In the genomic region with DNA sequence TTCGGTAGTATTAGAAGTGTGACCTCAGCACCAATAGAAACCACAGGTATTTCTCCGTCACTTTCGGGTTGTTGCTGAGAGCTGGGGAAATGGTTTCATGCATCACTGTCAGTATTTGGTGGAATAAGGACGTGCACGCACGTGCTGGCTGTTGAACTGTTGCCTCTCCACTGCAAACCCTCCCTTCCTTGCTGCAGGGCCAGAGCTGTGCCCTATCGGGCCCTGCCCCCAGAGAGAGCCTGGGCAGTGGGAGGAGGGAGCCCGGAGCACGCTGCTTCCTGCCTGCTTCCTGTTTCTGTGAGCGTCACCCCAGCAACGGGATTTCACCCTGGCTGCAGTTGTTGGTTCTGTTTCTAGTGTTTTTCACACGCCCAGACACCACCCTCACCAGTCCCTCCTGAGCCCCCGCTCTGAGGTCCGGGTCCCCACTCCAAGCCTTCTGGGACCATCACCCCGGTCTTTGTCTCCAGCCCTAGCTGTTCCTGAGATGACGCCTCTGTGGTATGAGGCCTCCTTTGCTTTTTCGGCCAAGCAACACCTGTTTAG, we compare ENCODE assay signal across 1 cellular context.
TF ChIP-seq lines count a peak whose summit lies in the region.

No MANE protein-coding gene starts in this region.

TF ChIP-seq in HepG2, 621 proteins besides CTCF, POLR2A, EP300 and RAD21 (continued from another document):
- TF ChIP-seq, protein P1, sequence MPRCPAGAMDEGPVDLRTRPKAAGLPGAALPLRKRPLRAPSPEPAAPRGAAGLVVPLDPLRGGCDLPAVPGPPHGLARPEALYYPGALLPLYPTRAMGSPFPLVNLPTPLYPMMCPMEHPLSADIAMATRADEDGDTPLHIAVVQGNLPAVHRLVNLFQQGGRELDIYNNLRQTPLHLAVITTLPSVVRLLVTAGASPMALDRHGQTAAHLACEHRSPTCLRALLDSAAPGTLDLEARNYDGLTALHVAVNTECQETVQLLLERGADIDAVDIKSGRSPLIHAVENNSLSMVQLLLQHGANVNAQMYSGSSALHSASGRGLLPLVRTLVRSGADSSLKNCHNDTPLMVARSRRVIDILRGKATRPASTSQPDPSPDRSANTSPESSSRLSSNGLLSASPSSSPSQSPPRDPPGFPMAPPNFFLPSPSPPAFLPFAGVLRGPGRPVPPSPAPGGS (CRISPR knock-in tag; IDR thresholded peaks at IDR 0.05): peak; percentile 90
- TF ChIP-seq, protein P2, sequence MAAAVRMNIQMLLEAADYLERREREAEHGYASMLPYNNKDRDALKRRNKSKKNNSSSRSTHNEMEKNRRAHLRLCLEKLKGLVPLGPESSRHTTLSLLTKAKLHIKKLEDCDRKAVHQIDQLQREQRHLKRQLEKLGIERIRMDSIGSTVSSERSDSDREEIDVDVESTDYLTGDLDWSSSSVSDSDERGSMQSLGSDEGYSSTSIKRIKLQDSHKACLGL (CRISPR knock-in tag; IDR thresholded peaks at IDR 0.05): peak; percentile 92; the same call in 1 of the 2 replicates
- TF ChIP-seq BCL6 (CRISPR knock-in tag; IDR thresholded peaks at IDR 0.05): peak; percentile 54
- TF ChIP-seq, protein P3, sequence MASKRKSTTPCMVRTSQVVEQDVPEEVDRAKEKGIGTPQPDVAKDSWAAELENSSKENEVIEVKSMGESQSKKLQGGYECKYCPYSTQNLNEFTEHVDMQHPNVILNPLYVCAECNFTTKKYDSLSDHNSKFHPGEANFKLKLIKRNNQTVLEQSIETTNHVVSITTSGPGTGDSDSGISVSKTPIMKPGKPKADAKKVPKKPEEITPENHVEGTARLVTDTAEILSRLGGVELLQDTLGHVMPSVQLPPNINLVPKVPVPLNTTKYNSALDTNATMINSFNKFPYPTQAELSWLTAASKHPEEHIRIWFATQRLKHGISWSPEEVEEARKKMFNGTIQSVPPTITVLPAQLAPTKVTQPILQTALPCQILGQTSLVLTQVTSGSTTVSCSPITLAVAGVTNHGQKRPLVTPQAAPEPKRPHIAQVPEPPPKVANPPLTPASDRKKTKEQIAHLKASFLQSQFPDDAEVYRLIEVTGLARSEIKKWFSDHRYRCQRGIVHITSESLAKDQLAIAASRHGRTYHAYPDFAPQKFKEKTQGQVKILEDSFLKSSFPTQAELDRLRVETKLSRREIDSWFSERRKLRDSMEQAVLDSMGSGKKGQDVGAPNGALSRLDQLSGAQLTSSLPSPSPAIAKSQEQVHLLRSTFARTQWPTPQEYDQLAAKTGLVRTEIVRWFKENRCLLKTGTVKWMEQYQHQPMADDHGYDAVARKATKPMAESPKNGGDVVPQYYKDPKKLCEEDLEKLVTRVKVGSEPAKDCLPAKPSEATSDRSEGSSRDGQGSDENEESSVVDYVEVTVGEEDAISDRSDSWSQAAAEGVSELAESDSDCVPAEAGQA (IDR thresholded peaks at IDR 0.05; ENCODE audit: low read depth): 0 out of 2 replicates have a peak, but pooled peaks have one; percentile 29
- TF ChIP-seq, protein P3 (CRISPR knock-in tag; IDR thresholded peaks at IDR 0.05; ENCODE audit: borderline replicate concordance): no peak
- peak; percentile 62 for TF ChIP-seq ZFY (CRISPR knock-in tag; IDR thresholded peaks at IDR 0.05)
- TF ChIP-seq GZF1 (CRISPR knock-in tag; IDR thresholded peaks at IDR 0.05): no peak
- TF ChIP-seq ELF3 (CRISPR knock-in tag; IDR thresholded peaks at IDR 0.05): peak; percentile 96
- TF ChIP-seq, protein P4, sequence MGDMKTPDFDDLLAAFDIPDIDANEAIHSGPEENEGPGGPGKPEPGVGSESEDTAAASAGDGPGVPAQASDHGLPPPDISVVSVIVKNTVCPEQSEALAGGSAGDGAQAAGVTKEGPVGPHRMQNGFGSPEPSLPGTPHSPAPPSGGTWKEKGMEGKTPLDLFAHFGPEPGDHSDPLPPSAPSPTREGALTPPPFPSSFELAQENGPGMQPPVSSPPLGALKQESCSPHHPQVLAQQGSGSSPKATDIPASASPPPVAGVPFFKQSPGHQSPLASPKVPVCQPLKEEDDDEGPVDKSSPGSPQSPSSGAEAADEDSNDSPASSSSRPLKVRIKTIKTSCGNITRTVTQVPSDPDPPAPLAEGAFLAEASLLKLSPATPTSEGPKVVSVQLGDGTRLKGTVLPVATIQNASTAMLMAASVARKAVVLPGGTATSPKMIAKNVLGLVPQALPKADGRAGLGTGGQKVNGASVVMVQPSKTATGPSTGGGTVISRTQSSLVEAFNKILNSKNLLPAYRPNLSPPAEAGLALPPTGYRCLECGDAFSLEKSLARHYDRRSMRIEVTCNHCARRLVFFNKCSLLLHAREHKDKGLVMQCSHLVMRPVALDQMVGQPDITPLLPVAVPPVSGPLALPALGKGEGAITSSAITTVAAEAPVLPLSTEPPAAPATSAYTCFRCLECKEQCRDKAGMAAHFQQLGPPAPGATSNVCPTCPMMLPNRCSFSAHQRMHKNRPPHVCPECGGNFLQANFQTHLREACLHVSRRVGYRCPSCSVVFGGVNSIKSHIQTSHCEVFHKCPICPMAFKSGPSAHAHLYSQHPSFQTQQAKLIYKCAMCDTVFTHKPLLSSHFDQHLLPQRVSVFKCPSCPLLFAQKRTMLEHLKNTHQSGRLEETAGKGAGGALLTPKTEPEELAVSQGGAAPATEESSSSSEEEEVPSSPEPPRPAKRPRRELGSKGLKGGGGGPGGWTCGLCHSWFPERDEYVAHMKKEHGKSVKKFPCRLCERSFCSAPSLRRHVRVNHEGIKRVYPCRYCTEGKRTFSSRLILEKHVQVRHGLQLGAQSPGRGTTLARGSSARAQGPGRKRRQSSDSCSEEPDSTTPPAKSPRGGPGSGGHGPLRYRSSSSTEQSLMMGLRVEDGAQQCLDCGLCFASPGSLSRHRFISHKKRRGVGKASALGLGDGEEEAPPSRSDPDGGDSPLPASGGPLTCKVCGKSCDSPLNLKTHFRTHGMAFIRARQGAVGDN (CRISPR knock-in tag; IDR thresholded peaks at IDR 0.05): peak; percentile 99
- peak; percentile 99 for TF ChIP-seq ZNF263 (CRISPR knock-in tag; IDR thresholded peaks at IDR 0.05)
- TF ChIP-seq ZNF660 (CRISPR knock-in tag; IDR thresholded peaks at IDR 0.05; ENCODE audit: borderline replicate concordance, low read depth): no peak
- peak; percentile 72; the same call in 1 of the 2 replicates for TF ChIP-seq ZMYM3 (CRISPR knock-in tag; IDR thresholded peaks at IDR 0.05)
- TF ChIP-seq MIER3 (CRISPR knock-in tag; IDR thresholded peaks at IDR 0.05; ENCODE audit: borderline replicate concordance): 0 out of 2 replicates have a peak, but pooled peaks have one; percentile 35
- peak; percentile 59; the same call in 1 of the 2 replicates for TF ChIP-seq BRD4 (CRISPR knock-in tag; IDR thresholded peaks at IDR 0.05)
- TF ChIP-seq SP4 (CRISPR knock-in tag; IDR thresholded peaks at IDR 0.05): no peak; the same call in 1 of the 2 replicates
- TF ChIP-seq ZNF44 (CRISPR knock-in tag; IDR thresholded peaks at IDR 0.05): 0 out of 2 replicates have a peak, but pooled peaks have one; percentile 62
- TF ChIP-seq, protein P5, sequence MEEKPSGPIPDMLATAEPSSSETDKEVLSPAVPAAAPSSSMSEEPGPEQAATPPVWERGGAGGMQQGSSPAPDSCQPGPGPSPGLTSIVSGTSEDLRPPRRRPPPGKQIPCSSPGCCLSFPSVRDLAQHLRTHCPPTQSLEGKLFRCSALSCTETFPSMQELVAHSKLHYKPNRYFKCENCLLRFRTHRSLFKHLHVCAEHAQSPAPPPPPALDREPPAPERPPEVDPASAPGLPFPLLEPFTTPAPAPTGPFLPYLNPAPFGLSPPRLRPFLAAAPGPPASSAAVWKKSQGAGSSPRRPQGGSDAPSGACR (CRISPR knock-in tag; IDR thresholded peaks at IDR 0.05): no peak
- TF ChIP-seq ZNF354B (CRISPR knock-in tag; IDR thresholded peaks at IDR 0.05): no peak
- peak; percentile 84 for TF ChIP-seq ZNF274 (CRISPR knock-in tag; IDR thresholded peaks at IDR 0.05)
- TF ChIP-seq ZNF703 (CRISPR knock-in tag; IDR thresholded peaks at IDR 0.05; ENCODE audit: borderline replicate concordance): no peak
- TF ChIP-seq ZBTB21 (CRISPR knock-in tag; IDR thresholded peaks at IDR 0.05): no peak; the same call in 1 of the 2 replicates
- peak; percentile 83; the same call in 1 of the 2 replicates for TF ChIP-seq ZNF264 (CRISPR knock-in tag; IDR thresholded peaks at IDR 0.05)
- TF ChIP-seq, protein P6, sequence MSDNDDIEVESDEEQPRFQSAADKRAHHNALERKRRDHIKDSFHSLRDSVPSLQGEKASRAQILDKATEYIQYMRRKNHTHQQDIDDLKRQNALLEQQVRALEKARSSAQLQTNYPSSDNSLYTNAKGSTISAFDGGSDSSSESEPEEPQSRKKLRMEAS (IDR thresholded peaks at IDR 0.05): peak; percentile 95
- peak; percentile 77 for TF ChIP-seq ZFX (CRISPR knock-in tag; IDR thresholded peaks at IDR 0.05; ENCODE audit: low read depth)
- TF ChIP-seq ZC3H4 (CRISPR knock-in tag; IDR thresholded peaks at IDR 0.05; ENCODE audit: borderline replicate concordance): no peak
- TF ChIP-seq PHF8 (CRISPR knock-in tag; IDR thresholded peaks at IDR 0.05): peak; percentile 32; the same call in 1 of the 2 replicates
- peak; percentile 93 for TF ChIP-seq SALL1 (CRISPR knock-in tag; IDR thresholded peaks at IDR 0.05)
- peak; percentile 99 for TF ChIP-seq SAP130 (CRISPR knock-in tag; IDR thresholded peaks at IDR 0.05; ENCODE audit: low read depth)
- TF ChIP-seq KDM5B (CRISPR knock-in tag; IDR thresholded peaks at IDR 0.05; ENCODE audit: borderline replicate concordance): peak; percentile 46; the same call in 1 of the 2 replicates
- no peak for TF ChIP-seq HNF4G (IDR thresholded peaks at IDR 0.05; ENCODE audit: borderline replicate concordance, low read depth, low read length)
- TF ChIP-seq HNF4G (CRISPR knock-in tag; IDR thresholded peaks at IDR 0.05; ENCODE audit: borderline replicate concordance, low read depth): peak; percentile 37; the same call in 1 of the 2 replicates
